Comparison of ENCODE assay signal across 5 cellular contexts in genomic region chr14:93727917-93728650, GRCh38.
"Had no signal": no experiment of that assay in that cellular context is flagged by ENCODE, and none has a peak within 500 bp of the region (broad histone marks: within the 10 kb centered on the region; RNA-seq: fewer than 3 reads in every experiment).

No MANE protein-coding gene starts in this region.

- DNase-seq: H9, HCEC 1CT, IMR-90 had no signal

- H3K4me3 ChIP-seq: GM23338, K562 had no signal

- ATAC-seq: K562 had no signal

- H3K4me2 ChIP-seq: GM23338 had no signal
